ENCODE assay signal across 7 cellular contexts in the genomic region with DNA sequence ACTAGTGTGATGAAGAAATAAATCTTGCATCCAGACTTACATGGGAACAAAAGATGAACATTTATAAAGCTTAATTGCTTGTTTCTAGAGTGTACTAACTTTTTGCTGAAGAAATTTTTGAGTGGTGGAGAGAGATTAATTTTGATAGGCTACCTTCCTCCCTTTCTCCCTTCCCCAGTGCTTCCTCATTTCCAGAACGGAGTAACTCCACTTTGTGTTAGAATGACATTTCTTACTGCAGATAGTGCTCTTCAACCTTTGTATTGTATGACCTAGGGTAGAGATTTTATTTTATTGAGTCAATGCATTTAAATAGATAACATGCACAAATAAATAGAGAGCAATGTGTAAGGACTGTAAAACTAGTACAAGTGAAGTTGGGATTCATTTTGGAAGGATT. TPM values are rescaled to one million over a fixed set of nuclear protein-coding genes. Genes with fewer than 3 reads are reported as not detected.
DNase-seq lines count a peak whose midpoint lies in the region; ATAC-seq, FAIRE-seq and TF ChIP-seq lines count a peak whose summit lies in the region.

No MANE protein-coding gene starts in this region.

- H3K27ac ChIP-seq in gastrocnemius medialis: peak overlapping the region in 1 of 4 donors; percentile 100

- TF ChIP-seq POLR2A in H54 (IDR thresholded peaks at IDR 0.05; ENCODE audit: low read depth, low read length) (no peak), gastrocnemius medialis (IDR thresholded peaks at IDR 0.05) (no peak)

- ATAC-seq in gastrocnemius medialis (no peak), HG02678 (IDR thresholded peaks at IDR 0.05; ENCODE audit: unreplicated experiment) (no peak)

- DNase-seq in H54 (ENCODE audit: insufficient read length, low spot score) (no peak), OCI-M1 (lab: John Stamatoyannopoulos, UW) (peak; percentile 57), epithelial cell of esophagus (ENCODE audit: low read depth) (no peak), gastrocnemius medialis (no peak), ACHN (no peak), D721Med (ENCODE audit: insufficient read length, low spot score) (no peak)

- H3K27me3 ChIP-seq in gastrocnemius medialis: no peaks in the 10 kb centered on the region

- H3K4me3 ChIP-seq in epithelial cell of esophagus (ENCODE audit: low read length) (peak overlapping the region; percentile 95), gastrocnemius medialis (peak overlapping the region; percentile 86 to 99 (median 94))

- intact Hi-C loops in gastrocnemius medialis (cut with DNase I; ENCODE audit: low total_unique reads): loop anchor here (10.0 kb wide), 1 partner anchor 266 kb away; a partner anchor contains a TSS

- H3K4me1 ChIP-seq in gastrocnemius medialis: peaks cover 19 to 23% of the 10 kb centered on the region in 2 donors

- TF ChIP-seq CTCF in epithelial cell of esophagus (IDR thresholded peaks at IDR 0.05; ENCODE audit: insufficient read depth, low read depth, low read length, missing control alignments) (no peak), gastrocnemius medialis (IDR thresholded peaks at IDR 0.05 in 4 of 5, conservative IDR thresholded peaks at IDR 0.05 in 1 of 5) (no peak), D721Med (IDR thresholded peaks at IDR 0.05; ENCODE audit: insufficient read depth, missing control alignments) (no peak)

- no peaks in the 10 kb centered on the region for H3K36me3 ChIP-seq in gastrocnemius medialis

- in situ Hi-C loops in gastrocnemius medialis (cut with MboI; ENCODE audit: low sequenced_read_pairs in 4 of 4) (loop anchor here in 1 of 4 donors (10.0 to 25.0 kb wide), 2 partner anchors 134 to 566 kb away; no protein-coding TSS in a partner anchor), ACHN (cut with HindIII; ENCODE audit: low pct_ligation_motif_present, low pct_unique_long_range_greater_than_20kb, low sequenced_read_pairs) (no loop called here)

- no peaks in the 10 kb centered on the region for H3K9me3 ChIP-seq in gastrocnemius medialis

- peak; percentile 58 for FAIRE-seq in H54 (lab: Jason Lieb, UNC)
- no peak for FAIRE-seq in D721Med (lab: Jason Lieb, UNC)

RNA-seq across cellular contexts. Expression of a gene that starts 1.9 kb away (rescaled TPM):
- total RNA-seq in gastrocnemius medialis: 10 to 100 TPM; 16.2 to 35.9 (median 17.6) TPM
